Comparison of ENCODE assay signal across 17 cellular contexts in the genomic region with DNA sequence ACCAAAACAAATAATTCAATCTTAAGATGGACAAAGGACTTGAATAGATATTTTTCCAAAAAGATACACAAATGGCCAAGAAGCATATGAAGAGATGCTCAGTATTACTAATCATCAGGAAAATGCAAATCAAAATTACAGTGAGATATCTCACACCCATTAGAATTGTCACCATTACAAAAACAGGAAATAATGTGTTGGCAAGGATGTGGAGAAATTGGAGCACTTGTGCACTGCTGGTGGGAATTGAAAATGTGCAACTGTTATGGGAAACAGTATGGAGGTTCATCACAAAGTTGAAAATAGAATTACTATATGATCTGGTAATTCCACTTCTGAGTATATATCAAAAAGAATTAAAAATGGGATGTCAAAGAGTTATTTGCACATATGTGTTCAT.
DNase-seq lines count a peak whose midpoint lies in the region; ATAC-seq, FAIRE-seq and TF ChIP-seq lines count a peak whose summit lies in the region.
"Had no signal": no experiment of that assay in that cellular context is flagged by ENCODE, and none has a peak within 500 bp of the region (broad histone marks: within the 10 kb centered on the region; RNA-seq: fewer than 3 reads in every experiment).

No MANE protein-coding gene starts in this region.

- CTCF ChIA-PET in PC-3 (lab: Charles Lee) = interaction anchor here (0.6 kb wide), 1 partner anchor 93 kb away, joined by 3 read pairs; no protein-coding TSS in a partner anchor
- CTCF ChIA-PET in endothelial cell of umbilical vein (lab: Charles Lee) = interaction anchor here (0.7 to 1.4 kb wide), 2 partner anchors 84 to 177 kb away, joined by 3 to 7 read pairs; partner anchors contain the start of gene SH3GLB1

- peaks cover 24 to 53% (median 44%) of the 10 kb centered on the region in 11 experiments for H3K9me3 ChIP-seq in BLaER1 treated with 17β-estradiol and CSF1 and Interleukin-3, amounts not matched to agents 10 nM and 100 nM (replicated peaks in 1 of 11)
- no peaks in the 10 kb centered on the region for H3K9me3 ChIP-seq in PC-3 (ENCODE audit: low read length)
- no peaks in the 10 kb centered on the region for H3K9me3 ChIP-seq in endothelial cell of umbilical vein (replicated peaks; ENCODE audit: control insufficient read depth, insufficient read depth, low read length)
- peaks cover 4% of the 10 kb centered on the region for H3K9me3 ChIP-seq in psoas muscle
- H3K9me3 ChIP-seq: Caco-2 had no signal

- no peaks in the 10 kb centered on the region for H3K27me3 ChIP-seq in BLaER1 treated with 17β-estradiol and CSF1 and Interleukin-3, amounts not matched to agents 10 nM and 100 nM
- H3K27me3 ChIP-seq in PC-3 (ENCODE audit: low read length) = no peaks in the 10 kb centered on the region
- H3K27me3 ChIP-seq in endothelial cell of umbilical vein (ENCODE audit: control insufficient read depth in 2 of 2, insufficient read depth in 2 of 2, low read length in 2 of 2) = no peaks in the 10 kb centered on the region
- H3K27me3 ChIP-seq in psoas muscle (ENCODE audit: insufficient read depth in 3 of 3, low read length in 2 of 3) = no peaks in the 10 kb centered on the region

- no peak overlapping the region for H3K4me3 Mint-ChIP-seq in activated T-cell treated with anti-CD3 and anti-CD28 coated beads, Interleukin-2, amount 50 U/mL, for 4 hours
- H3K4me3 Mint-ChIP-seq: nephron; stimulated activated naive CD8-positive, alpha-beta T cell treated with anti-CD3 and anti-CD28 coated beads, Interleukin-15, Interleukin-2, amounts not matched to agents 100 ng/mL and 50 ng/mL, for 24 hours had no signal

- intact Hi-C loops in PC-3 (cut with micrococcal nuclease) = loop anchor here (10.0 kb wide), 1 partner anchor 83 kb away; the partner anchor contains the start of gene SH3GLB1
- intact Hi-C loops in endothelial cell of umbilical vein (cut with micrococcal nuclease) = no loop called here
- intact Hi-C loops in psoas muscle (cut with DNase I) = loop anchor here in 1 of 2 donors (10.0 kb wide), 1 partner anchor 127 kb away; the partner anchor contains the start of genes HS2ST1 and SELENOF

- peaks cover 22 to 88% (median 38%) of the 10 kb centered on the region in 10 experiments for H3K4me1 ChIP-seq in BLaER1 treated with 17β-estradiol and CSF1 and Interleukin-3, amounts not matched to agents 10 nM and 100 nM
- H3K4me1 ChIP-seq in PC-3 (ENCODE audit: insufficient read depth, low read length) (peaks cover 28% of the 10 kb centered on the region), endothelial cell of umbilical vein (ENCODE audit: control insufficient read depth, extremely low read depth, insufficient read depth, low read length) (peaks cover 27% of the 10 kb centered on the region), psoas muscle (peaks cover 12% of the 10 kb centered on the region)

- peak overlapping the region; percentile 52 to 91 (median 75); a peak in 21 of 22 replicates for H3K4me2 ChIP-seq in BLaER1 treated with 17β-estradiol and CSF1 and Interleukin-3, amounts not matched to agents 10 nM and 100 nM
- H3K4me2 ChIP-seq in PC-3 (ENCODE audit: low read length) = peak overlapping the region; percentile 58
- H3K4me2 ChIP-seq in endothelial cell of umbilical vein (ENCODE audit: insufficient read depth, low read length) = peak overlapping the region; percentile 64

- TF ChIP-seq CTCF in PC-3 (conservative IDR thresholded peaks at IDR 0.05; ENCODE audit: low read depth, low read length) (no peak), endothelial cell of umbilical vein (IDR thresholded peaks at IDR 0.05; ENCODE audit: extremely low read depth in 1 of 2, insufficient read depth in 1 of 2, low read depth in 1 of 2, low read length in 2 of 2) (no peak), psoas muscle (IDR thresholded peaks at IDR 0.05) (no peak)

- no peaks in the 10 kb centered on the region for H3K36me3 ChIP-seq in BLaER1 treated with 17β-estradiol and CSF1 and Interleukin-3, amounts not matched to agents 10 nM and 100 nM
- H3K36me3 ChIP-seq in PC-3 (ENCODE audit: low read depth, low read length) = no peaks in the 10 kb centered on the region
- H3K36me3 ChIP-seq in endothelial cell of umbilical vein (ENCODE audit: control insufficient read depth in 2 of 2, extremely low read depth in 1 of 2, insufficient read depth in 2 of 2, low read length in 2 of 2) = no peaks in the 10 kb centered on the region
- no peaks in the 10 kb centered on the region for H3K36me3 ChIP-seq in psoas muscle (ENCODE audit: insufficient read depth in 1 of 2, low read depth in 1 of 2)

- DNase-seq in PC-3 (no peak), endothelial cell of umbilical vein (ENCODE audit: low read depth, low spot score) (peak; percentile 68), psoas muscle (no peak), NCI-H1092 (lab: John Stamatoyannopoulos, UW) (no peak), H4 (ENCODE audit: low spot score) (no peak)
- DNase-seq in activated T-cell treated with anti-CD3 and anti-CD28 coated beads, Interleukin-2, amount 50 U/mL, for 4 hours = no peak
- DNase-seq: activated T-cell treated with anti-CD3 and anti-CD28 coated beads, Interleukin-2, amount 50 U/mL, for 48 hours; Caco-2; NCI-H1048; NCI-H1694 treated with DMSO at 0.1 percent for 48 hours; NCI-H510A had no signal

- dilution Hi-C loops in endothelial cell of umbilical vein (cut with MboI; ENCODE audit: extremely low pct_ligation_motif_present, low sequenced_read_pairs) = no loop called here

- H3K9ac ChIP-seq in BLaER1 treated with 17β-estradiol and CSF1 and Interleukin-3, amounts not matched to agents 10 nM and 100 nM = peak overlapping the region; percentile 72 to 90 (median 82); a peak in 20 of 22 replicates
- no peak overlapping the region for H3K9ac ChIP-seq in PC-3 (ENCODE audit: low read length)
- H3K9ac ChIP-seq in endothelial cell of umbilical vein (replicated peaks; ENCODE audit: extremely low read depth, insufficient read depth, low read length) = no peak overlapping the region

- no peak for TF ChIP-seq POLR2A in endothelial cell of umbilical vein (IDR thresholded peaks at IDR 0.05; ENCODE audit: low read depth, low read length)

- H3K9me2 ChIP-seq in PC-3 (replicated peaks; ENCODE audit: low read length) = no peaks in the 10 kb centered on the region

- H3K27me3 Mint-ChIP-seq in activated T-cell treated with anti-CD3 and anti-CD28 coated beads, Interleukin-2, amount 50 U/mL, for 4 hours (ENCODE audit: low read depth) = no peaks in the 10 kb centered on the region
- H3K27me3 Mint-ChIP-seq: stimulated activated naive CD8-positive, alpha-beta T cell treated with anti-CD3 and anti-CD28 coated beads, Interleukin-15, Interleukin-2, amounts not matched to agents 100 ng/mL and 50 ng/mL, for 24 hours had no signal

- no peaks in the 10 kb centered on the region for H3F3A ChIP-seq in PC-3 (ENCODE audit: low read length, unreplicated experiment)

- H3K9me1 ChIP-seq in endothelial cell of umbilical vein (replicated peaks; ENCODE audit: control insufficient read depth, extremely low read depth, insufficient read depth, low read length) = no peaks in the 10 kb centered on the region

- no peaks in the 10 kb centered on the region for H3K36me3 Mint-ChIP-seq in activated T-cell treated with anti-CD3 and anti-CD28 coated beads, Interleukin-2, amount 50 U/mL, for 4 hours (ENCODE audit: insufficient read depth)

- no peaks in the 10 kb centered on the region for H4K20me1 ChIP-seq in BLaER1 treated with 17β-estradiol and CSF1 and Interleukin-3, amounts not matched to agents 10 nM and 100 nM
- no peaks in the 10 kb centered on the region for H4K20me1 ChIP-seq in PC-3 (ENCODE audit: low read length)
- H4K20me1 ChIP-seq in endothelial cell of umbilical vein (replicated peaks; ENCODE audit: control insufficient read depth, extremely low read depth, insufficient read depth, low read length) = no peaks in the 10 kb centered on the region

- no TSS peak for BruUV-seq in PC-3 (replicated peaks; lab: Mats Ljungman, UMichigan)
- no TSS peak for BruUV-seq in endothelial cell of umbilical vein (replicated peaks; lab: Mats Ljungman, UMichigan)

- POLR2A ChIA-PET in PC-3 (lab: Charles Lee; ENCODE audit: unreplicated experiment) (interaction anchor here (0.6 kb wide), 1 partner anchor 12 kb away, joined by 4 read pairs; no protein-coding TSS in a partner anchor), endothelial cell of umbilical vein (lab: Charles Lee) (no interaction called here)

- H3K9me3 Mint-ChIP-seq in activated T-cell treated with anti-CD3 and anti-CD28 coated beads, Interleukin-2, amount 50 U/mL, for 4 hours = no peaks in the 10 kb centered on the region
- H3K9me3 Mint-ChIP-seq: stimulated activated naive CD8-positive, alpha-beta T cell treated with anti-CD3 and anti-CD28 coated beads, Interleukin-15, Interleukin-2, amounts not matched to agents 100 ng/mL and 50 ng/mL, for 24 hours had no signal

- H2AFZ ChIP-seq in PC-3 (ENCODE audit: low read length) (no peak overlapping the region), endothelial cell of umbilical vein (ENCODE audit: low read depth, low read length) (no peak overlapping the region)

- H3K4me1 Mint-ChIP-seq in activated T-cell treated with anti-CD3 and anti-CD28 coated beads, Interleukin-2, amount 50 U/mL, for 4 hours (ENCODE audit: low read depth) = no peaks in the 10 kb centered on the region

- H3K27ac ChIP-seq in BLaER1 treated with 17β-estradiol and CSF1 and Interleukin-3, amounts not matched to agents 10 nM and 100 nM = peak overlapping the region; percentile 89 to 99 (median 94)
- peak overlapping the region; percentile 60 for H3K27ac ChIP-seq in PC-3 (ENCODE audit: low read length)
- H3K27ac ChIP-seq in endothelial cell of umbilical vein (ENCODE audit: insufficient read depth, low read depth, low read length) = peak overlapping the region; percentile 68
- H3K27ac ChIP-seq in psoas muscle = peak overlapping the region; percentile 79

- no peak for FAIRE-seq in endothelial cell of umbilical vein (lab: Jason Lieb, UNC)
- FAIRE-seq: frontal cortex, G401.6 had no signal

- H3K79me2 ChIP-seq in PC-3 (ENCODE audit: low read length) (no peaks in the 10 kb centered on the region), endothelial cell of umbilical vein (ENCODE audit: control insufficient read depth, insufficient read depth, low read length) (no peaks in the 10 kb centered on the region)

- ATAC-seq in PC-3 (no peak), psoas muscle (no peak), HG02610 (IDR thresholded peaks at IDR 0.05; ENCODE audit: unreplicated experiment) (no peak)
- ATAC-seq in activated T-cell treated with anti-CD3 and anti-CD28 coated beads, Interleukin-2, amount 50 U/mL, for 4 hours = no peak

- peak overlapping the region in 1 of 10 experiments; percentile 9; a peak in 1 of 20 replicates for H3K4me3 ChIP-seq in BLaER1 treated with 17β-estradiol and CSF1 and Interleukin-3, amounts not matched to agents 10 nM and 100 nM
- H3K4me3 ChIP-seq in PC-3 (ENCODE audit: low read length) (no peak overlapping the region), endothelial cell of umbilical vein (replicated peaks in 1 of 3; ENCODE audit: insufficient read depth in 1 of 3, low read depth in 1 of 3, low read length in 3 of 3) (no peak overlapping the region), psoas muscle (no peak overlapping the region)

TF ChIP-seq in endothelial cell of umbilical vein, 7 proteins besides CTCF, POLR2A, EP300 and RAD21 (continues in another document):
- TF ChIP-seq GATA2 (IDR thresholded peaks at IDR 0.05; ENCODE audit: insufficient read depth, insufficient read length, low read depth, low read length) (no peak), FOS (IDR thresholded peaks at IDR 0.05; ENCODE audit: borderline replicate concordance, insufficient read depth, low read length) (no peak), MYC (IDR thresholded peaks at IDR 0.05; ENCODE audit: low read depth, low read length) (no peak)

Comparison
In these comparisons a context has a peak if more than half of its experiments do, and no peak if none do; other contexts are left out.
1. H3K9ac ChIP-seq: peak in BLaER1 treated with 17β-estradiol and CSF1 and Interleukin-3, amounts not matched to agents 10 nM and 100 nM (11 of 11); none in PC-3 (single experiment) and endothelial cell of umbilical vein (single experiment).
2. Peak in every context shown above with its lines, with median percentiles within 50 percentile points of each other: H3K27ac ChIP-seq and H3K4me2 ChIP-seq.